Comparison of ENCODE assay signal across 19 cellular contexts in the genomic region with DNA sequence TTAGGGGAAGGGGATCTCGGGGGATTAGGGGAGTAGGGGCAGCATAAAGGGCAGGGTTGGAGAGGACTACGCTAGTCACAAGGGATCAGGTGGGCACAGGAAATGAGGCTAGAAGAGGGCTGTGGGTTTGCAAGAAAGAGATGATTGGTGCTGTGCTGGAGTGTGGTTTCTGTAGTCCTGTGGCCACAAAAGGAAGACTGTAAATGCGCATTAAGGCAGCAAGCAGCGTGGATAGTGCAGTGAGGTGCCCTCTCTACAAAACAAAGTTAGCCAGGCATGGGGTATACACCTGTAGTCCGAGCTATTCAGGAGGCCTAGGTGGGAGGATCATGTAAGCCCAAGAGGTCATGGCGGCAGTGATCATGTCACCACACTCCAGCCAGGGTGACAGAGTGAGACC.
DNase-seq lines count a peak whose midpoint lies in the region; ATAC-seq, FAIRE-seq and TF ChIP-seq lines count a peak whose summit lies in the region.
"Had no signal": no experiment of that assay in that cellular context is flagged by ENCODE, and none has a peak within 500 bp of the region (broad histone marks: within the 10 kb centered on the region; RNA-seq: fewer than 3 reads in every experiment).

No MANE protein-coding gene starts in this region.

- POLR2A ChIA-PET in K562 (lab: Yijun Ruan, JAX) = interaction anchor here (0.9 to 1.3 kb wide), 2 partner anchors 12 to 21 kb away, joined by 3 to 4 read pairs; no protein-coding TSS in a partner anchor

- ATAC-seq in K562 = peak; percentile 17
- ATAC-seq in psoas muscle = no peak
- ATAC-seq: A549, gastrocnemius medialis, left lung had no signal

- H3K27ac ChIP-seq in K562 (ENCODE audit: extremely low read depth, low read depth, low read length) (no peak overlapping the region), small intestine (ENCODE audit: low read depth in 1 of 2, low read length in 1 of 2) (peak overlapping the region in 1 of 2 donors; percentile 45), psoas muscle (no peak overlapping the region)
- H3K27ac ChIP-seq: A549, colonic mucosa, epithelial cell of prostate, gastrocnemius medialis, left lung had no signal

- intact Hi-C loops in K562 (cut with micrococcal nuclease) = no loop called here
- intact Hi-C loops in psoas muscle (cut with DNase I) = no loop called here

- H3K79me2 ChIP-seq in K562 (ENCODE audit: control insufficient read depth, insufficient read depth, low read length) = no peaks in the 10 kb centered on the region

- WGBS in K562 (ENCODE audit: insufficient coverage, low coverage, missing lambda C conversion rate) = 89% methylated on average over 6 of the region's 6 CpGs
- WGBS in small intestine, 3 donors = 80 to 91% (median 83%) methylated on average over 6 of the region's 6 CpGs
- 92 to 98% (median 96%) methylated on average over 6 of the region's 6 CpGs for WGBS in psoas muscle, 3 donors

- no peaks in the 10 kb centered on the region for H3K9me1 ChIP-seq in K562 (ENCODE audit: control insufficient read depth, insufficient read depth, low read length)

- FAIRE-seq in K562 (lab: Jason Lieb, UNC) (no peak), small intestine (lab: Jason Lieb, UNC) (no peak)
- FAIRE-seq: A549, G401.6 had no signal

- no peak overlapping the region for H3K4me3 ChIP-seq in K562
- H3K4me3 ChIP-seq in small intestine (ENCODE audit: low read depth in 1 of 2, low read length in 2 of 2) = no peak overlapping the region
- H3K4me3 ChIP-seq in psoas muscle = no peak overlapping the region
- H3K4me3 ChIP-seq: A549, colonic mucosa, gastrocnemius medialis, left lung, smooth muscle cell had no signal

- H3K4me1 ChIP-seq in K562 (replicated peaks in 1 of 2; ENCODE audit: control insufficient read depth in 2 of 2, insufficient read depth in 2 of 2, low read length in 2 of 2) (peaks cover 3 to 9% of the 10 kb centered on the region in 2 experiments; a peak in 3 of 5 replicates), small intestine (ENCODE audit: control insufficient read depth in 2 of 2, insufficient read depth in 1 of 2, low read depth in 1 of 2, low read length in 1 of 2) (no peaks in the 10 kb centered on the region), psoas muscle (no peaks in the 10 kb centered on the region)
- H3K4me1 ChIP-seq: A549, colonic mucosa, gastrocnemius medialis, left lung had no signal

- no peak overlapping the region for H2AFZ ChIP-seq in K562 (ENCODE audit: low read depth, low read length)

- no peak overlapping the region for H3K9ac ChIP-seq in K562 (ENCODE audit: insufficient read depth in 1 of 2, low read depth in 2 of 2, low read length in 2 of 2)

- no TSS peak for BruUV-seq in K562 (replicated peaks; lab: Mats Ljungman, UMichigan)

- in situ Hi-C loops in K562 (cut with MboI) = no loop called here

- TF ChIP-seq CTCF in K562 (IDR thresholded peaks at IDR 0.05 in 2 of 3, conservative IDR thresholded peaks at IDR 0.05 in 1 of 3; ENCODE audit: insufficient read depth in 2 of 3, low read depth in 1 of 3, low read length in 3 of 3) (no peak), psoas muscle (IDR thresholded peaks at IDR 0.05) (no peak)

- peak; percentile 13 for DNase-seq in activated CD4-positive, alpha-beta T cell treated with anti-CD3 and anti-CD28 coated beads for 48 hours
- no peak for DNase-seq in activated CD4-positive, alpha-beta T cell treated with anti-CD3 and anti-CD28 coated beads, Interleukin-2, amount 50 U/mL, for 1 hour
- DNase-seq in MV-4-11 (lab: John Stamatoyannopoulos, UW) (peak; percentile 1), K562 (ENCODE audit: extremely low read depth in 1 of 4, low spot score in 3 of 4) (no peak), small intestine (peak; percentile 45), NCI-H2171 treated with DMSO at 0.1 percent for 48 hours (lab: John Stamatoyannopoulos, UW) (no peak), NCI-H1436 (lab: John Stamatoyannopoulos, UW) (no peak), psoas muscle (no peak)
- DNase-seq: colonic mucosa, COR-L47, gastrocnemius medialis, GOT3, left lung, NCI-H1436 treated with DMSO at 0.1 percent for 48 hours, NCI-H345 had no signal

- H4K20me1 ChIP-seq in K562 (replicated peaks; ENCODE audit: control insufficient read depth, insufficient read depth, low read length) = peaks cover 4% of the 10 kb centered on the region; the same call in 1 of the 2 replicates

- peaks cover 40% of the 10 kb centered on the region; the same call in 2 of the 3 replicates for H3K36me3 ChIP-seq in K562 (ENCODE audit: control insufficient read depth, insufficient read depth, low read length)
- peaks cover 5 to 12% of the 10 kb centered on the region in 2 donors for H3K36me3 ChIP-seq in small intestine (ENCODE audit: control insufficient read depth in 2 of 2, insufficient read depth in 2 of 2, low read length in 2 of 2)
- H3K36me3 ChIP-seq in psoas muscle (ENCODE audit: insufficient read depth in 1 of 2, low read depth in 1 of 2) = peaks cover 3 to 42% of the 10 kb centered on the region in 2 donors

- H3K27me3 ChIP-seq in K562 (ENCODE audit: control insufficient read depth in 2 of 2, insufficient read depth in 2 of 2, low read length in 2 of 2) (no peaks in the 10 kb centered on the region), small intestine (ENCODE audit: control insufficient read depth in 2 of 2, insufficient read depth in 2 of 2, low read length in 2 of 2) (no peaks in the 10 kb centered on the region), psoas muscle (ENCODE audit: insufficient read depth in 3 of 3, low read length in 2 of 3) (no peaks in the 10 kb centered on the region)
- H3K27me3 ChIP-seq: colonic mucosa, gastrocnemius medialis, left lung had no signal

- CTCF ChIA-PET in K562 (lab: Yijun Ruan, JAX; ENCODE audit: low intra/inter-chr PET ratio) = no interaction called here

- TF ChIP-seq EP300 in K562 (IDR thresholded peaks at IDR 0.05; ENCODE audit: low read length) = no peak

- H3K4me2 ChIP-seq in K562 (ENCODE audit: insufficient read depth, low read length) = no peak overlapping the region
- H3K4me2 ChIP-seq: A549, smooth muscle cell had no signal

- no peak; the same call in 1 of the 2 replicates for TF ChIP-seq POLR2A in K562 (conservative IDR thresholded peaks at IDR 0.05)

- H3K9me3 ChIP-seq in K562 (replicated peaks; ENCODE audit: control insufficient read depth, insufficient read depth, low read depth, low read length) = no peaks in the 10 kb centered on the region
- H3K9me3 ChIP-seq in small intestine (ENCODE audit: control insufficient read depth, low read depth) = no peaks in the 10 kb centered on the region
- no peaks in the 10 kb centered on the region for H3K9me3 ChIP-seq in psoas muscle
- H3K9me3 ChIP-seq: A549, colonic mucosa, gastrocnemius medialis, left lung had no signal

- TF ChIP-seq RAD21 in K562 (CRISPR knock-in tag; conservative IDR thresholded peaks at IDR 0.05 in 1 of 2, IDR thresholded peaks at IDR 0.05 in 1 of 2) = no peak

TF ChIP-seq in K562, 482 proteins besides CTCF, POLR2A, EP300 and RAD21:
- TF ChIP-seq POLR2B (IDR thresholded peaks at IDR 0.05; ENCODE audit: low read depth, partially characterized antibody) = peak; percentile 26
- TF ChIP-seq, protein P1, sequence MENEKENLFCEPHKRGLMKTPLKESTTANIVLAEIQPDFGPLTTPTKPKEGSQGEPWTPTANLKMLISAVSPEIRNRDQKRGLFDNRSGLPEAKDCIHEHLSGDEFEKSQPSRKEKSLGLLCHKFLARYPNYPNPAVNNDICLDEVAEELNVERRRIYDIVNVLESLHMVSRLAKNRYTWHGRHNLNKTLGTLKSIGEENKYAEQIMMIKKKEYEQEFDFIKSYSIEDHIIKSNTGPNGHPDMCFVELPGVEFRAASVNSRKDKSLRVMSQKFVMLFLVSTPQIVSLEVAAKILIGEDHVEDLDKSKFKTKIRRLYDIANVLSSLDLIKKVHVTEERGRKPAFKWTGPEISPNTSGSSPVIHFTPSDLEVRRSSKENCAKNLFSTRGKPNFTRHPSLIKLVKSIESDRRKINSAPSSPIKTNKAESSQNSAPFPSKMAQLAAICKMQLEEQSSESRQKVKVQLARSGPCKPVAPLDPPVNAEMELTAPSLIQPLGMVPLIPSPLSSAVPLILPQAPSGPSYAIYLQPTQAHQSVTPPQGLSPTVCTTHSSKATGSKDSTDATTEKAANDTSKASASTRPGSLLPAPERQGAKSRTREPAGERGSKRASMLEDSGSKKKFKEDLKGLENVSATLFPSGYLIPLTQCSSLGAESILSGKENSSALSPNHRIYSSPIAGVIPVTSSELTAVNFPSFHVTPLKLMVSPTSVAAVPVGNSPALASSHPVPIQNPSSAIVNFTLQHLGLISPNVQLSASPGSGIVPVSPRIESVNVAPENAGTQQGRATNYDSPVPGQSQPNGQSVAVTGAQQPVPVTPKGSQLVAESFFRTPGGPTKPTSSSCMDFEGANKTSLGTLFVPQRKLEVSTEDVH (IDR thresholded peaks at IDR 0.05; ENCODE audit: low read depth, partially characterized antibody) = no peak
TF ChIP-seq in K562: peak in this region for 1.

Comparison
In these comparisons a context has a peak if more than half of its experiments do, and no peak if none do; other contexts are left out.
1. DNase-seq: peak in activated CD4-positive, alpha-beta T cell treated with anti-CD3 and anti-CD28 coated beads for 48 hours (single experiment), MV-4-11 (single experiment) and small intestine (single experiment); none in activated CD4-positive, alpha-beta T cell treated with anti-CD3 and anti-CD28 coated beads, Interleukin-2, amount 50 U/mL, for 1 hour (single experiment), K562 (0 of 4), NCI-H2171 treated with DMSO at 0.1 percent for 48 hours (single experiment), NCI-H1436 (single experiment) and psoas muscle (0 of 2).